In the genomic region with DNA sequence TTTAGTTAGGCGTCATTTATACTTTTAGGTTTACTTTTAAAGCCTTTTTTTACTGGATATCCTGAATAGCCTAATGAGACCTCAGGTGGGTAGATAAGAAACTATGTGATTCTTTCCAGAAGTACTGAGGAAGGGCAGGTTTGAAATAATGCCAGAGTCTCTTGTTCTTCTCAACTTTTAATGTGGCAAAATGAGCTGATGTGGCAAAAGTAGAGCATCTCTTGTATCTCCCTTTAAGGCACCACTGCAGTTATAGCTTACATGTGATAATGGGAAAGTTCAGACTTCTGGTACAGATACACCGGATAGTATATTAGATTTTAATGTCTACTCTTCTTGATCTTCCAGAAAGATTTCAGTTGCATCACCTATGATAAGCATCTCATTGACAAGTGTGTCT, we compare ENCODE assay signal across 40 cellular contexts.
"Had no signal": no experiment of that assay in that cellular context is flagged by ENCODE, and none has a peak within 500 bp of the region (broad histone marks: within the 10 kb centered on the region; RNA-seq: fewer than 3 reads in every experiment).

No MANE protein-coding gene starts in this region.

- H3K4me1 Mint-ChIP-seq: activated B cell treated with CpG ODN at 0.5 μM for 24 hours; activated CD4-positive, alpha-beta T cell treated with anti-CD3 and anti-CD28 coated beads, Interleukin-2, amount 10 ng/mL, durations not matched to agents 24 days and 14 days; activated naive CD8-positive, alpha-beta T cell treated with anti-CD3 and anti-CD28 coated beads for 36 hours; activated T-helper 17 cell treated with anti-CD3 and anti-CD28 coated beads, Interleukin-2, amount 50 U/mL, for 72 hours; central memory CD8-positive, alpha-beta T cell had no signal

- DNase-seq: activated B cell treated with CpG ODN at 0.5 μM for 24 hours; activated CD4-positive, alpha-beta memory T cell treated with anti-CD3 and anti-CD28 coated beads for 36 hours; activated CD4-positive, alpha-beta T cell treated with anti-CD3 and anti-CD28 coated beads for 4 hours; activated CD4-positive, alpha-beta T cell treated with anti-CD3 and anti-CD28 coated beads, Interleukin-2, amount 10 ng/mL, durations not matched to agents 24 days and 14 days; activated CD4-positive, alpha-beta T cell treated with anti-CD3 and anti-CD28 coated beads, Interleukin-2, amount 50 U/mL, for 1 hour; activated CD4-positive, alpha-beta T cell treated with anti-CD3 and anti-CD28 coated beads, Interleukin-2, amount 50 U/mL, for 4 hours; activated CD4-positive, CD25-positive, alpha-beta regulatory T cell treated with anti-CD3 and anti-CD28 coated beads, Interleukin-2, amount 50 U/mL, for 72 hours; activated CD8-positive, alpha-beta memory T cell treated with anti-CD3 and anti-CD28 coated beads, Interleukin-2, amount 50 U/mL, for 4 hours; activated CD8-positive, alpha-beta T cell treated with anti-CD3 and anti-CD28 coated beads for 36 hours; activated effector memory CD4-positive, alpha-beta T cell treated with anti-CD3 and anti-CD28 coated beads, Interleukin-2, amount 50 U/mL, for 16 hours; activated gamma-delta T cell treated with Interleukin-2 at 50 U/mL for 16 hours; activated naive CD4-positive, alpha-beta T cell; activated naive CD4-positive, alpha-beta T cell treated with anti-CD3 and anti-CD28 coated beads for 36 hours; activated naive CD4-positive, alpha-beta T cell treated with anti-CD3 and anti-CD28 coated beads, Interleukin-2, amount 50 U/mL, for 16 hours; activated naive CD8-positive, alpha-beta T cell treated with anti-CD3 and anti-CD28 coated beads for 36 hours; activated T-cell treated with anti-CD3 and anti-CD28 coated beads for 4 hours; activated T-cell treated with anti-CD3 and anti-CD28 coated beads, Interleukin-2, amount 50 U/mL, for 1 hour; activated T-cell treated with anti-CD3 and anti-CD28 coated beads, Interleukin-2, amount 50 U/mL, for 4 hours; activated T-cell treated with anti-CD3 and anti-CD28 coated beads, Interleukin-2, amount 50 U/mL, for 72 hours; adrenal gland; amniotic stem cell; aorta; body of pancreas; brain microvascular endothelial cell; caudate nucleus; cerebellar nuclear complex; T-helper 1 cell; T-helper 2 cell; T-helper 9 cell had no signal

- ATAC-seq: activated CD8-positive, alpha-beta T cell treated with anti-CD3 and anti-CD28 coated beads for 36 hours; activated naive CD4-positive, alpha-beta T cell treated with anti-CD3 and anti-CD28 coated beads, Interleukin-2, amount 50 U/mL, for 72 hours; activated T-cell treated with anti-CD3 and anti-CD28 coated beads, Interleukin-2, amount 50 U/mL, for 4 hours; activated T-cell treated with anti-CD3 and anti-CD28 coated beads, Interleukin-2, amount 50 U/mL, for 72 hours; activated T-helper 17 cell treated with anti-CD3 and anti-CD28 coated beads, Interleukin-2, amount 50 U/mL, for 72 hours; body of pancreas had no signal

- H3K9me3 ChIP-seq: body of pancreas had no signal

- H3K4me3 ChIP-seq: adrenal gland, body of pancreas, cardiac muscle cell had no signal

- H3K27me3 ChIP-seq: adrenal gland, body of pancreas, brain microvascular endothelial cell, cardiac muscle cell had no signal

- H3K27me3 Mint-ChIP-seq: activated B cell treated with CpG ODN at 0.5 μM for 24 hours; activated CD4-positive, alpha-beta memory T cell treated with anti-CD3 and anti-CD28 coated beads for 36 hours; activated CD4-positive, alpha-beta T cell treated with anti-CD3 and anti-CD28 coated beads, Interleukin-2, amount 10 ng/mL, durations not matched to agents 24 days and 14 days; activated CD8-positive, alpha-beta T cell treated with anti-CD3 and anti-CD28 coated beads for 36 hours; activated naive CD8-positive, alpha-beta T cell treated with anti-CD3 and anti-CD28 coated beads for 36 hours; activated T-helper 17 cell treated with anti-CD3 and anti-CD28 coated beads, Interleukin-2, amount 50 U/mL, for 72 hours; central memory CD8-positive, alpha-beta T cell had no signal

- H3K4me1 ChIP-seq: adrenal gland, body of pancreas had no signal

- H3K36me3 Mint-ChIP-seq: activated CD4-positive, alpha-beta memory T cell treated with anti-CD3 and anti-CD28 coated beads for 36 hours; activated naive CD8-positive, alpha-beta T cell treated with anti-CD3 and anti-CD28 coated beads for 36 hours had no signal

- FAIRE-seq: astrocyte, bronchial epithelial cell, TTC549 had no signal

- H3K9me3 Mint-ChIP-seq: activated B cell treated with CpG ODN at 0.5 μM for 24 hours had no signal

- H3K4me3 Mint-ChIP-seq: activated B cell treated with CpG ODN at 0.5 μM for 24 hours; activated CD4-positive, alpha-beta memory T cell treated with anti-CD3 and anti-CD28 coated beads for 36 hours; activated CD4-positive, alpha-beta T cell treated with anti-CD3 and anti-CD28 coated beads, Interleukin-2, amount 10 ng/mL, durations not matched to agents 24 days and 14 days; activated CD8-positive, alpha-beta T cell treated with anti-CD3 and anti-CD28 coated beads for 36 hours; activated naive CD4-positive, alpha-beta T cell treated with anti-CD3 and anti-CD28 coated beads for 36 hours; activated naive CD8-positive, alpha-beta T cell treated with anti-CD3 and anti-CD28 coated beads for 36 hours; activated T-cell treated with anti-CD3 and anti-CD28 coated beads, Interleukin-2, amount 50 U/mL, for 4 hours; activated T-cell treated with anti-CD3 and anti-CD28 coated beads, Interleukin-2, amount 50 U/mL, for 72 hours; activated T-helper 1 cell treated with anti-CD3 and anti-CD28 coated beads, Interleukin-12 subunit alpha, Interleukin-12 subunit beta, Interleukin-2, Interleukin-4 antibody, amounts not matched to agents 30 ng/mL and 10 ng/mL and 1 ng/mL, durations not matched to agents 14 hours and 24 hours and 36 hours; activated T-helper 17 cell treated with anti-CD3 and anti-CD28 coated beads, Interleukin-2, amount 50 U/mL, for 72 hours; central memory CD8-positive, alpha-beta T cell; T-helper 1 cell treated with Interleukin-12 subunit alpha and Interleukin-12 subunit beta and Interleukin-4 antibody, amounts not matched to agents 30 μg/mL and 1 μg/mL, for 36 hours; T-helper 2 cell treated with Interferon-gamma antibody and Interleukin-4, amounts not matched to agents 5 μg/mL and 100 μg/mL, for 36 hours had no signal

- H3K36me3 ChIP-seq: adrenal gland, brain microvascular endothelial cell, cardiac muscle cell had no signal

- H3K27ac ChIP-seq: adrenal gland, body of pancreas, brain microvascular endothelial cell, cardiac muscle cell, VCaP had no signal

- H3K27ac Mint-ChIP-seq: activated B cell treated with CpG ODN at 0.5 μM for 24 hours; activated CD4-positive, alpha-beta memory T cell treated with anti-CD3 and anti-CD28 coated beads for 36 hours; activated CD4-positive, alpha-beta T cell treated with anti-CD3 and anti-CD28 coated beads, Interleukin-2, amount 10 ng/mL, durations not matched to agents 24 days and 14 days; activated CD8-positive, alpha-beta T cell treated with anti-CD3 and anti-CD28 coated beads for 36 hours; activated naive CD4-positive, alpha-beta T cell treated with anti-CD3 and anti-CD28 coated beads for 36 hours; activated naive CD4-positive, alpha-beta T cell treated with anti-CD3 and anti-CD28 coated beads, Interleukin-2, amount 50 U/mL, for 72 hours; activated naive CD8-positive, alpha-beta T cell treated with anti-CD3 and anti-CD28 coated beads for 36 hours; activated T-cell treated with anti-CD3 and anti-CD28 coated beads, Interleukin-2, amount 50 U/mL, for 72 hours; activated T-helper 1 cell treated with anti-CD3 and anti-CD28 coated beads, Interleukin-12 subunit alpha, Interleukin-12 subunit beta, Interleukin-2, Interleukin-4 antibody, amounts not matched to agents 30 ng/mL and 10 ng/mL and 1 ng/mL, durations not matched to agents 14 hours and 24 hours and 36 hours; activated T-helper 17 cell treated with anti-CD3 and anti-CD28 coated beads, Interleukin-2, amount 50 U/mL, for 72 hours; T-helper 1 cell treated with Interleukin-12 subunit alpha and Interleukin-12 subunit beta and Interleukin-4 antibody, amounts not matched to agents 30 μg/mL and 1 μg/mL, for 36 hours; T-helper 2 cell treated with Interferon-gamma antibody and Interleukin-4, amounts not matched to agents 5 μg/mL and 100 μg/mL, for 36 hours had no signal
